Comparison of ENCODE assay signal across 1 cellular context in the genomic region with DNA sequence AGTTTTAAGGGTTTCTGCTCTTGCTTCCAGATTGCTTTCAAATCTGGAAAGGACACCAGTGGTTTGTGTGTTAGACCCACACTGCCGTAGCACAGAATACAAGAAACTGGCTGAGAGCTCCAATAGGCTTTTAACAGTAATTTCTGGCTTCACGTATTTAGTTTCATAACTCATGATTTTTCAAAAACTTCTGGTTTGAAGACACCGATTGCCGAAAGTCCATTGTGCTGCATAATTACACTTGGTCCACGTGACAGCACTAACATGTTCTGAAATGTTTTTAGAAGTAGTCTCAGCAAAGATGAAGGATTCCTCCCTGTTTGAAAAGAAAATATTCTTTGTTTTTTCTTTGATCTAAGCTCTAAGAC.
TF ChIP-seq lines count a peak whose summit lies in the region.

No MANE protein-coding gene starts in this region.

TF ChIP-seq in SK-N-SH, 30 proteins besides CTCF, POLR2A, EP300 and RAD21 (continued from another document):
- TF ChIP-seq, protein P1, sequence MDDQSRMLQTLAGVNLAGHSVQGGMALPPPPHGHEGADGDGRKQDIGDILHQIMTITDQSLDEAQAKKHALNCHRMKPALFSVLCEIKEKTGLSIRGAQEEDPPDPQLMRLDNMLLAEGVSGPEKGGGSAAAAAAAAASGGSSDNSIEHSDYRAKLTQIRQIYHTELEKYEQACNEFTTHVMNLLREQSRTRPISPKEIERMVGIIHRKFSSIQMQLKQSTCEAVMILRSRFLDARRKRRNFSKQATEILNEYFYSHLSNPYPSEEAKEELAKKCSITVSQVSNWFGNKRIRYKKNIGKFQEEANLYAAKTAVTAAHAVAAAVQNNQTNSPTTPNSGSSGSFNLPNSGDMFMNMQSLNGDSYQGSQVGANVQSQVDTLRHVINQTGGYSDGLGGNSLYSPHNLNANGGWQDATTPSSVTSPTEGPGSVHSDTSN (IDR thresholded peaks at IDR 0.05): no peak
TF ChIP-seq in SK-N-SH: peak in this region for 0.
